9 cellular contexts compared by ENCODE assay signal in genomic region chr19:40806385-40807146, GRCh38. TPM values are rescaled to one million over a fixed set of nuclear protein-coding genes. Genes with fewer than 3 reads are reported as not detected.
DNase-seq lines count a peak whose midpoint lies in the region; ATAC-seq, FAIRE-seq and TF ChIP-seq lines count a peak whose summit lies in the region.
"Had no signal": no experiment of that assay in that cellular context is flagged by ENCODE, and none has a peak within 500 bp of the region (broad histone marks: within the 10 kb centered on the region; RNA-seq: fewer than 3 reads in every experiment).

No MANE protein-coding gene starts in this region.

- intact Hi-C loops in CD4-positive, alpha-beta T cell (cut with DNase I, micrococcal nuclease), result no loop called here
- intact Hi-C loops in adrenal gland (cut with DNase I) (loop anchor here in 1 of 2 donors (5.0 kb wide), 1 partner anchor 144 kb away; no protein-coding TSS in a partner anchor), cardiac septum (cut with DNase I) (no loop called here), pancreas (cut with DNase I) (no loop called here)

- peak overlapping the region; percentile 90 for H3K27ac Mint-ChIP-seq in CD4-positive, alpha-beta T cell
- peak overlapping the region; percentile 96 for H3K27ac Mint-ChIP-seq in T-helper 1 cell treated with Interleukin-12 subunit alpha and Interleukin-12 subunit beta and Interleukin-4 antibody, amounts not matched to agents 30 μg/mL and 1 μg/mL, for 36 hours

- CTCF ChIA-PET in CD4-positive, alpha-beta T cell (lab: Charles Lee), result interaction anchor here (0.6 to 4.3 kb wide), 19 partner anchors 8 to 633 kb away, joined by 3 to 40 read pairs (median 4); partner anchors contain the start of genes ACTMAP, COQ8B, DMAC2 and EGLN2

- peaks cover 72% of the 10 kb centered on the region for H3K36me3 Mint-ChIP-seq in CD4-positive, alpha-beta T cell (ENCODE audit: low read depth)
- H3K36me3 Mint-ChIP-seq in T-helper 1 cell treated with Interleukin-12 subunit alpha and Interleukin-12 subunit beta and Interleukin-4 antibody, amounts not matched to agents 30 μg/mL and 1 μg/mL, for 36 hours (ENCODE audit: low read depth), result peaks cover 49% of the 10 kb centered on the region

- H3K9me3 Mint-ChIP-seq in CD4-positive, alpha-beta T cell, result no peaks in the 10 kb centered on the region
- H3K9me3 Mint-ChIP-seq in T-helper 1 cell treated with Interleukin-12 subunit alpha and Interleukin-12 subunit beta and Interleukin-4 antibody, amounts not matched to agents 30 μg/mL and 1 μg/mL, for 36 hours, result no peaks in the 10 kb centered on the region

- H3K27me3 ChIP-seq in CD4-positive, alpha-beta T cell (ENCODE audit: control insufficient read depth, insufficient read depth, low read length), result no peaks in the 10 kb centered on the region
- H3K27me3 ChIP-seq in adrenal gland (no peaks in the 10 kb centered on the region), pancreas (no peaks in the 10 kb centered on the region), thymus (ENCODE audit: control insufficient read depth, insufficient read depth) (peaks cover 3% of the 10 kb centered on the region)

- 38 to 52% (median 47%) methylated on average over 9 to 26 of the region's 26 CpGs for WGBS in adrenal gland, 4 donors
- 59 to 64% methylated on average over 26 of the region's 26 CpGs for WGBS in pancreas, 2 donors
- WGBS in thymus, result 60% methylated on average over 26 of the region's 26 CpGs

- peak; percentile 47 for ATAC-seq in CD4-positive, alpha-beta T cell (ENCODE audit: poor library complexity)
- peak in 2 of 4 donors; percentile 30 to 53 for ATAC-seq in pancreas

- peak; percentile 66 to 78 (median 69) for DNase-seq in CD4-positive, alpha-beta T cell
- DNase-seq in HPDE6-E6E7 (ENCODE audit: extremely low spot score) (peak; percentile 82), adrenal gland (peak; percentile 68 to 94 (median 77)), cardiac septum (ENCODE audit: low spot score) (peak; percentile 90), pancreas (peak in 4 of 6 donors; percentile 41 to 72 (median 59)), NCI-H2029 (lab: John Stamatoyannopoulos, UW) (no peak)

- peak overlapping the region; percentile 96 for H3K4me3 Mint-ChIP-seq in CD4-positive, alpha-beta T cell
- H3K4me3 Mint-ChIP-seq in T-helper 1 cell treated with Interleukin-12 subunit alpha and Interleukin-12 subunit beta and Interleukin-4 antibody, amounts not matched to agents 30 μg/mL and 1 μg/mL, for 36 hours, result peak overlapping the region; percentile 84

- no peak for FAIRE-seq in pancreas (lab: Jason Lieb, UNC)

- peak; percentile 79 for TF ChIP-seq CTCF in CD4-positive, alpha-beta T cell (IDR thresholded peaks at IDR 0.05)
- TF ChIP-seq CTCF in adrenal gland (IDR thresholded peaks at IDR 0.05) (peak; percentile 23 to 76 (median 66)), pancreas (IDR thresholded peaks at IDR 0.05) (peak in 3 of 4 donors; percentile 26 to 51 (median 27))

- no peak for TF ChIP-seq POLR2A in adrenal gland (IDR thresholded peaks at IDR 0.05)

- H3K36me3 ChIP-seq in adrenal gland (replicated peaks in 1 of 2), result peaks cover 0 to 30% of the 10 kb centered on the region in 2 donors
- no peaks in the 10 kb centered on the region for H3K36me3 ChIP-seq in pancreas
- peaks cover 41% of the 10 kb centered on the region for H3K36me3 ChIP-seq in thymus (ENCODE audit: control insufficient read depth, insufficient read depth)

- H3K9me3 ChIP-seq in CD4-positive, alpha-beta T cell (ENCODE audit: control insufficient read depth, low read length), result no peaks in the 10 kb centered on the region
- H3K9me3 ChIP-seq in adrenal gland (replicated peaks in 1 of 3) (no peaks in the 10 kb centered on the region), pancreas (no peaks in the 10 kb centered on the region), thymus (ENCODE audit: control insufficient read depth) (no peaks in the 10 kb centered on the region)

- POLR2A ChIA-PET in CD4-positive, alpha-beta T cell (lab: Charles Lee), result interaction anchor here (0.6 to 4.2 kb wide), 10 partner anchors 8 to 530 kb away, joined by 3 to 59 read pairs (median 8); partner anchors contain the start of genes ACTMAP, COQ8B, EGLN2 and HNRNPUL1

- H3K27me3 Mint-ChIP-seq in CD4-positive, alpha-beta T cell, result no peaks in the 10 kb centered on the region
- H3K27me3 Mint-ChIP-seq in T-helper 1 cell treated with Interleukin-12 subunit alpha and Interleukin-12 subunit beta and Interleukin-4 antibody, amounts not matched to agents 30 μg/mL and 1 μg/mL, for 36 hours (ENCODE audit: low read depth), result peaks cover 3% of the 10 kb centered on the region

- H3K4me3 ChIP-seq in adrenal gland (no peak overlapping the region), pancreas (no peak overlapping the region), thymus (ENCODE audit: low read length) (no peak overlapping the region)

- H3K4me1 Mint-ChIP-seq in CD4-positive, alpha-beta T cell (ENCODE audit: low read depth), result peaks cover 85% of the 10 kb centered on the region
- peaks cover 75% of the 10 kb centered on the region for H3K4me1 Mint-ChIP-seq in T-helper 1 cell treated with Interleukin-12 subunit alpha and Interleukin-12 subunit beta and Interleukin-4 antibody, amounts not matched to agents 30 μg/mL and 1 μg/mL, for 36 hours (ENCODE audit: low read depth)

- peaks cover 39 to 74% of the 10 kb centered on the region in 2 donors for H3K4me1 ChIP-seq in adrenal gland (replicated peaks in 1 of 2)
- H3K4me1 ChIP-seq in pancreas, result peaks cover 31 to 46% (median 41%) of the 10 kb centered on the region in 3 donors
- peaks cover 36% of the 10 kb centered on the region for H3K4me1 ChIP-seq in thymus (ENCODE audit: control insufficient read depth, insufficient read depth, low read length)

- peak overlapping the region; percentile 86 for H3K27ac ChIP-seq in CD4-positive, alpha-beta T cell (ENCODE audit: low read depth, low read length)
- H3K27ac ChIP-seq in adrenal gland, result peak overlapping the region in 4 of 5 donors; percentile 22 to 94 (median 68)
- H3K27ac ChIP-seq in pancreas, result peak overlapping the region in 2 of 4 donors; percentile 53 to 68
- H3K27ac ChIP-seq in thymus (ENCODE audit: low read depth), result peak overlapping the region; percentile 19

RNA-seq across cellular contexts. Expression of gene EGLN2, which starts 7.6 kb away (rescaled TPM):
- total RNA-seq in CD4-positive, alpha-beta T cell, result 100 to 1,000 TPM; 150 to 151 TPM
- total RNA-seq in adrenal gland (100 to 1,000 TPM in 5 of 8 donors, 10 to 100 TPM in 3; 79.2 to 116 (median 104) TPM), cardiac septum (48.4 TPM), pancreas (10 to 100 TPM; 22.3 to 45.6 (median 27.4) TPM)
- polyA plus RNA-seq in adrenal gland (100 to 1,000 TPM in 1 of 3 donors, 10 to 100 TPM in 2; 53.1 to 122 (median 98.7) TPM), pancreas (10 to 100 TPM; 57.6 to 82.1 TPM), thymus (90.3 TPM)

RNA-seq across cellular contexts. Expression of gene RAB4B, which starts 28.5 kb away (rescaled TPM):
- total RNA-seq in CD4-positive, alpha-beta T cell, result 10 to 100 TPM; 26.6 to 26.9 TPM
- total RNA-seq in adrenal gland (100 to 1,000 TPM in 1 of 8 donors, 10 to 100 TPM in 7; 41.4 to 105 (median 68.2) TPM), cardiac septum (16.9 TPM), pancreas (10 to 100 TPM in 2 of 6 donors, 1 to 10 TPM in 4; 5.0 to 18.9 (median 9.1) TPM)
- polyA plus RNA-seq in adrenal gland (100 to 1,000 TPM in 1 of 3 donors, 10 to 100 TPM in 2; 25.8 to 135 (median 97.5) TPM), pancreas (10 to 100 TPM; 34.3 to 45.8 TPM), thymus (86.7 TPM)

RNA-seq across cellular contexts. Expression of gene MIA, which starts 31.2 kb away (rescaled TPM):
- total RNA-seq in CD4-positive, alpha-beta T cell, result not detected
- total RNA-seq in adrenal gland, result 1 to 10 TPM in 2 of 8 donors, under 1 TPM in 1, not detected in 5; 0.74 to 9.2 (median 1.0) TPM
- polyA plus RNA-seq in adrenal gland, result 1 to 10 TPM in 2 of 3 donors, not detected in 1; 8.3 to 8.7 TPM
- 1.00 TPM for total RNA-seq in cardiac septum
- total RNA-seq in pancreas, result 1 to 10 TPM in 1 of 6 donors, under 1 TPM in 1, not detected in 4; 0.79 to 1.9 TPM
- polyA plus RNA-seq in pancreas, result 1 to 10 TPM in 1 of 2 donors, under 1 TPM in 1; 0.94 to 2.2 TPM
- 38.7 TPM for polyA plus RNA-seq in thymus
- total RNA-seq: M059J had no signal

RNA-seq across cellular contexts. Expression of gene CYP2A6, which starts 43.7 kb away (rescaled TPM):
- total RNA-seq in CD4-positive, alpha-beta T cell, result not detected
- total RNA-seq in adrenal gland, result 1 to 10 TPM in 3 of 8 donors, under 1 TPM in 4, not detected in 1; 0.18 to 2.1 (median 0.84) TPM
- 1 to 10 TPM in 1 of 3 donors, under 1 TPM in 2; 0.51 to 1.7 (median 0.57) TPM for polyA plus RNA-seq in adrenal gland
- not detected for total RNA-seq in cardiac septum
- under 1 TPM in 1 of 6 donors, not detected in 5; 0.66 TPM for total RNA-seq in pancreas
- polyA plus RNA-seq in pancreas, result not detected
- polyA plus RNA-seq in thymus, result 0.16 TPM
- total RNA-seq: M059J had no signal

RNA-seq across cellular contexts. Expression of gene SNRPA, which starts 55.6 kb away (rescaled TPM):
- total RNA-seq in CD4-positive, alpha-beta T cell, result 10 to 100 TPM; 60.3 to 76.7 TPM
- 10 to 100 TPM; 18.5 to 91.3 (median 57.3) TPM for total RNA-seq in adrenal gland
- polyA plus RNA-seq in adrenal gland, result 100 to 1,000 TPM in 2 of 3 donors, 10 to 100 TPM in 1; 92.1 to 176 (median 164) TPM
- 32.9 TPM for total RNA-seq in cardiac septum
- 10 to 100 TPM; 18.9 to 33.0 (median 23.7) TPM for total RNA-seq in pancreas
- 10 to 100 TPM; 28.0 to 32.0 TPM for polyA plus RNA-seq in pancreas
- 58.4 TPM for polyA plus RNA-seq in thymus

Comparison
In these comparisons a context has a peak if more than half of its experiments do, and no peak if none do; other contexts are left out.
1. CTCF ChIP-seq: peak in every context shown above with its lines; median percentile 79 in CD4-positive, alpha-beta T cell; 66 in adrenal gland; 27 in pancreas.